1 cellular context compared by ENCODE assay signal in genomic region chr20:34045930-34046329, GRCh38.
A peak's percentile ranks its signal among the peaks of the same experiment; 100 is the strongest.
TF ChIP-seq lines count a peak whose summit lies in the region.

No MANE protein-coding gene starts in this region.

TF ChIP-seq in HepG2, 621 proteins besides CTCF, POLR2A, EP300 and RAD21:
- TF ChIP-seq NR2F6 (IDR thresholded peaks at IDR 0.05) (no peak), NR2F6 (CRISPR knock-in tag; IDR thresholded peaks at IDR 0.05) (0 out of 2 replicates have a peak, but pooled peaks have one; percentile 7), SSRP1 (CRISPR knock-in tag; IDR thresholded peaks at IDR 0.05) (peak; percentile 73; the same call in 1 of the 2 replicates), SOX13 (IDR thresholded peaks at IDR 0.05) (no peak), SOX13 (CRISPR knock-in tag; conservative IDR thresholded peaks at IDR 0.05 in 1 of 2, IDR thresholded peaks at IDR 0.05 in 1 of 2) (peak in 1 of 2 experiments; percentile 33; a peak in 1 of 4 replicates), TIGD3 (CRISPR knock-in tag; IDR thresholded peaks at IDR 0.05; ENCODE audit: borderline replicate concordance) (no peak), SOX5 (CRISPR knock-in tag; IDR thresholded peaks at IDR 0.05; ENCODE audit: borderline replicate concordance) (peak; percentile 56; the same call in 1 of the 2 replicates), MXI1 (IDR thresholded peaks at IDR 0.05; ENCODE audit: borderline replicate concordance, low read depth, low read length) (no peak), TCF7 (IDR thresholded peaks at IDR 0.05; ENCODE audit: low read depth) (peak; percentile 61), RBM22 (optimal IDR thresholded peaks at IDR 0.05; ENCODE audit: low read length) (peak; percentile 78), TEAD3 (CRISPR knock-in tag; optimal IDR thresholded peaks at IDR 0.05; ENCODE audit: borderline replicate concordance) (peak; percentile 44), ZNF878 (CRISPR knock-in tag; IDR thresholded peaks at IDR 0.05) (no peak), KDM1A (CRISPR knock-in tag; IDR thresholded peaks at IDR 0.05) (peak; percentile 24; the same call in 1 of the 2 replicates), ZMYM2 (CRISPR knock-in tag; IDR thresholded peaks at IDR 0.05) (0 out of 2 replicates have a peak, but pooled peaks have one; percentile 27), SAP130 (CRISPR knock-in tag; IDR thresholded peaks at IDR 0.05; ENCODE audit: low read depth) (0 out of 2 replicates have a peak, but pooled peaks have one; percentile 28), PATZ1 (CRISPR knock-in tag; IDR thresholded peaks at IDR 0.05) (peak; percentile 28; the same call in 1 of the 2 replicates), KLF16 (CRISPR knock-in tag; IDR thresholded peaks at IDR 0.05) (peak in 1 of 2 experiments; percentile 37; a peak in 1 of 4 replicates), KLF11 (CRISPR knock-in tag; IDR thresholded peaks at IDR 0.05) (0 out of 2 replicates have a peak, but pooled peaks have one; percentile 37), ARID5B (CRISPR knock-in tag; IDR thresholded peaks at IDR 0.05) (0 out of 2 replicates have a peak, but pooled peaks have one; percentile 17), TFDP1 (CRISPR knock-in tag; IDR thresholded peaks at IDR 0.05; ENCODE audit: borderline replicate concordance) (no peak)
